12 cellular contexts compared by ENCODE assay signal in genomic region chr2:73215254-73215653, GRCh38. TPM values are rescaled to one million over a fixed set of nuclear protein-coding genes. Genes with fewer than 3 reads are reported as not detected.
DNase-seq lines count a peak whose midpoint lies in the region; TF ChIP-seq lines count a peak whose summit lies in the region.
"Had no signal": no experiment of that assay in that cellular context is flagged by ENCODE, and none has a peak within 500 bp of the region (broad histone marks: within the 10 kb centered on the region; RNA-seq: fewer than 3 reads in every experiment).

No MANE protein-coding gene starts in this region.

- no peak overlapping the region for H3K9ac ChIP-seq in endodermal cell (ENCODE audit: extremely low read depth, low read length, poor library complexity, severe bottlenecking)

- H3K4me1 ChIP-seq in PC-9 (replicated peaks; ENCODE audit: insufficient read depth) (peaks cover 15% of the 10 kb centered on the region; the same call in 1 of the 2 replicates), endodermal cell (ENCODE audit: control insufficient read depth, insufficient read depth, low read length) (no peaks in the 10 kb centered on the region), tibial nerve (peaks cover 0 to 37% (median 15%) of the 10 kb centered on the region in 4 donors)
- H3K4me1 ChIP-seq: foreskin keratinocyte had no signal

- CTCF ChIA-PET in PC-9 (lab: Charles Lee): interaction anchor here (0.6 to 0.8 kb wide), 2 partner anchors 38 to 241 kb away, joined by 3 to 6 read pairs; no protein-coding TSS in a partner anchor

- no peaks in the 10 kb centered on the region for H3K9me3 Mint-ChIP-seq in T-helper 1 cell treated with Interleukin-12 subunit alpha and Interleukin-12 subunit beta and Interleukin-4 antibody, amounts not matched to agents 30 μg/mL and 1 μg/mL, for 36 hours
- H3K9me3 Mint-ChIP-seq in endodermal cell: no peaks in the 10 kb centered on the region

- H3K9me2 ChIP-seq in PC-9 (ENCODE audit: insufficient read depth): no peaks in the 10 kb centered on the region

- peak overlapping the region; percentile 96 for H3K4me3 Mint-ChIP-seq in T-helper 1 cell treated with Interleukin-12 subunit alpha and Interleukin-12 subunit beta and Interleukin-4 antibody, amounts not matched to agents 30 μg/mL and 1 μg/mL, for 36 hours
- H3K4me3 Mint-ChIP-seq in endodermal cell: peak overlapping the region; percentile 68

- no peak for TF ChIP-seq CTCF in PC-9 (conservative IDR thresholded peaks at IDR 0.05)
- TF ChIP-seq CTCF in endodermal cell (conservative IDR thresholded peaks at IDR 0.05): no peak
- no peak for TF ChIP-seq CTCF in tibial nerve (IDR thresholded peaks at IDR 0.05)

- H4K20me1 ChIP-seq in PC-9 (ENCODE audit: insufficient read depth): peaks cover 6% of the 10 kb centered on the region; the same call in 1 of the 2 replicates

- H3K27ac ChIP-seq in PC-9: no peak overlapping the region
- H3K27ac ChIP-seq in endodermal cell (ENCODE audit: low read depth, low read length): no peak overlapping the region
- H3K27ac ChIP-seq in tibial nerve: no peak overlapping the region
- H3K27ac ChIP-seq: neutrophil had no signal

- no peak overlapping the region for H2AFZ ChIP-seq in PC-9

- POLR2A ChIA-PET in PC-9 (lab: Charles Lee; ENCODE audit: unreplicated experiment): interaction anchor here (0.6 to 0.7 kb wide), 2 partner anchors 15 to 1834 kb away, joined by 3 to 4 read pairs; no protein-coding TSS in a partner anchor

- BruUV-seq in PC-9 (replicated peaks; lab: Mats Ljungman, UMichigan): no TSS peak

- H3K4me3 ChIP-seq in PC-9 (peak overlapping the region; percentile 82), endodermal cell (ENCODE audit: low read length) (peak overlapping the region; percentile 93), tibial nerve (peak overlapping the region in 1 of 4 donors; percentile 81)

- H3F3A ChIP-seq in PC-9 (ENCODE audit: insufficient read depth, low read depth): peaks cover 10% of the 10 kb centered on the region

- H3K36me3 Mint-ChIP-seq in T-helper 1 cell treated with Interleukin-12 subunit alpha and Interleukin-12 subunit beta and Interleukin-4 antibody, amounts not matched to agents 30 μg/mL and 1 μg/mL, for 36 hours (ENCODE audit: low read depth): no peaks in the 10 kb centered on the region
- H3K36me3 Mint-ChIP-seq in endodermal cell (ENCODE audit: low read depth): peaks cover 3% of the 10 kb centered on the region

- TF ChIP-seq EP300 in tibial nerve (IDR thresholded peaks at IDR 0.05): no peak

- peak overlapping the region; percentile 80 for H3K27ac Mint-ChIP-seq in T-helper 1 cell treated with Interleukin-12 subunit alpha and Interleukin-12 subunit beta and Interleukin-4 antibody, amounts not matched to agents 30 μg/mL and 1 μg/mL, for 36 hours
- H3K27ac Mint-ChIP-seq in endodermal cell: peak overlapping the region; percentile 16

- peaks cover 45% of the 10 kb centered on the region for H3K79me2 ChIP-seq in PC-9 (ENCODE audit: low read depth)

- H3K9me3 ChIP-seq in PC-9 (ENCODE audit: insufficient read depth, low read depth) (no peaks in the 10 kb centered on the region), endodermal cell (ENCODE audit: control insufficient read depth, low read length) (no peaks in the 10 kb centered on the region), tibial nerve (no peaks in the 10 kb centered on the region)
- H3K9me3 ChIP-seq: neutrophil had no signal

- H3K4me1 Mint-ChIP-seq in T-helper 1 cell treated with Interleukin-12 subunit alpha and Interleukin-12 subunit beta and Interleukin-4 antibody, amounts not matched to agents 30 μg/mL and 1 μg/mL, for 36 hours (ENCODE audit: low read depth): peaks cover 20% of the 10 kb centered on the region
- peaks cover 13% of the 10 kb centered on the region for H3K4me1 Mint-ChIP-seq in endodermal cell

- WGBS in endodermal cell (ENCODE audit: insufficient coverage in 1 of 2, insufficient read length in 1 of 2), 2 experiments: 91 to 92% methylated on average over 3 to 4 of the region's 4 CpGs
- 57 to 63% methylated on average over 4 of the region's 4 CpGs for WGBS in tibial nerve, 2 donors

- H3K27me3 ChIP-seq in PC-9 (ENCODE audit: insufficient read depth, low read depth): no peaks in the 10 kb centered on the region
- H3K27me3 ChIP-seq in endodermal cell (ENCODE audit: control insufficient read depth, insufficient read depth, low read length, poor library complexity, severe bottlenecking): no peaks in the 10 kb centered on the region
- no peaks in the 10 kb centered on the region for H3K27me3 ChIP-seq in tibial nerve
- H3K27me3 ChIP-seq: foreskin keratinocyte, neutrophil had no signal

- no peaks in the 10 kb centered on the region for H3K27me3 Mint-ChIP-seq in T-helper 1 cell treated with Interleukin-12 subunit alpha and Interleukin-12 subunit beta and Interleukin-4 antibody, amounts not matched to agents 30 μg/mL and 1 μg/mL, for 36 hours (ENCODE audit: low read depth)
- H3K27me3 Mint-ChIP-seq in endodermal cell (ENCODE audit: insufficient read depth): no peaks in the 10 kb centered on the region

- intact Hi-C loops in PC-9 (cut with micrococcal nuclease; ENCODE audit: unreplicated experiment): no loop called here

- peak overlapping the region; percentile 76 for H3K4me2 ChIP-seq in PC-9

- DNase-seq in T-helper 1 cell (no peak), PC-9 (no peak), endodermal cell (no peak), retina (peak; percentile 4), tibial nerve (ENCODE audit: low spot score in 2 of 2) (no peak), midbrain (lab: John Stamatoyannopoulos, UW) (no peak), NCI-H446 treated with DMSO at 0.1 percent for 48 hours (lab: John Stamatoyannopoulos, UW) (no peak)
- DNase-seq: activated effector memory CD4-positive, alpha-beta T cell treated with anti-CD3 and anti-CD28 coated beads, Interleukin-2, amount 50 U/mL, for 16 hours; foreskin keratinocyte had no signal

- no peak for TF ChIP-seq POLR2A in tibial nerve (IDR thresholded peaks at IDR 0.05)

- H3K36me3 ChIP-seq in PC-9 (ENCODE audit: low read depth) (peaks cover 3% of the 10 kb centered on the region; the same call in 1 of the 2 replicates), endodermal cell (ENCODE audit: control insufficient read depth, insufficient read depth, low read length) (no peaks in the 10 kb centered on the region), tibial nerve (peaks cover 0 to 22% (median 0%) of the 10 kb centered on the region in 3 donors)
- H3K36me3 ChIP-seq: neutrophil had no signal

RNA-seq across cellular contexts. Expression of gene SMYD5, which starts 1.2 kb away (rescaled TPM):
- total RNA-seq in PC-9 (2021) (28.3 and 32.0 TPM in 2 replicates), endodermal cell (10 to 100 TPM; 34.9 to 35.4 TPM), tibial nerve (10 to 100 TPM; 13.8 to 32.4 (median 18.7) TPM)
- 29.5 TPM for polyA plus RNA-seq in endodermal cell (2013, experiment 1 of 2)
- 25.7 TPM for polyA plus RNA-seq in endodermal cell (2013, experiment 2 of 2)

RNA-seq across cellular contexts. Expression of gene NOTO, which starts 12.9 kb away (rescaled TPM):
- total RNA-seq in PC-9 (2021) (not detected in 2 replicates), endodermal cell (not detected), tibial nerve (not detected)
- polyA plus RNA-seq in endodermal cell (2013, experiment 1 of 2): not detected
- polyA plus RNA-seq in endodermal cell (2013, experiment 2 of 2): not detected
- total RNA-seq: foreskin keratinocyte, LHCN-M2 had no signal
- polyA plus RNA-seq: foreskin keratinocyte had no signal

RNA-seq across cellular contexts. Expression of gene PRADC1, which starts 17.8 kb away (rescaled TPM):
- total RNA-seq in PC-9 (2021) (8.9 and 9.4 TPM in 2 replicates), endodermal cell (10 to 100 TPM in 1 of 2 donors, 1 to 10 TPM in 1; 8.8 to 10.2 TPM), tibial nerve (10 to 100 TPM; 14.4 to 31.5 (median 21.5) TPM)
- 14.0 TPM for polyA plus RNA-seq in endodermal cell (2013, experiment 1 of 2)
- 13.9 TPM for polyA plus RNA-seq in endodermal cell (2013, experiment 2 of 2)

RNA-seq across cellular contexts. Expression of gene CCT7, which starts 18.9 kb away (rescaled TPM):
- total RNA-seq in PC-9 (2021) (295 and 319 TPM in 2 replicates), endodermal cell (100 to 1,000 TPM; 347 to 391 TPM), tibial nerve (100 to 1,000 TPM; 194 to 245 (median 212) TPM)
- 254 TPM for polyA plus RNA-seq in endodermal cell (2013, experiment 1 of 2)
- 232 TPM for polyA plus RNA-seq in endodermal cell (2013, experiment 2 of 2)
